19 cellular contexts compared by ENCODE assay signal in the genomic region with DNA sequence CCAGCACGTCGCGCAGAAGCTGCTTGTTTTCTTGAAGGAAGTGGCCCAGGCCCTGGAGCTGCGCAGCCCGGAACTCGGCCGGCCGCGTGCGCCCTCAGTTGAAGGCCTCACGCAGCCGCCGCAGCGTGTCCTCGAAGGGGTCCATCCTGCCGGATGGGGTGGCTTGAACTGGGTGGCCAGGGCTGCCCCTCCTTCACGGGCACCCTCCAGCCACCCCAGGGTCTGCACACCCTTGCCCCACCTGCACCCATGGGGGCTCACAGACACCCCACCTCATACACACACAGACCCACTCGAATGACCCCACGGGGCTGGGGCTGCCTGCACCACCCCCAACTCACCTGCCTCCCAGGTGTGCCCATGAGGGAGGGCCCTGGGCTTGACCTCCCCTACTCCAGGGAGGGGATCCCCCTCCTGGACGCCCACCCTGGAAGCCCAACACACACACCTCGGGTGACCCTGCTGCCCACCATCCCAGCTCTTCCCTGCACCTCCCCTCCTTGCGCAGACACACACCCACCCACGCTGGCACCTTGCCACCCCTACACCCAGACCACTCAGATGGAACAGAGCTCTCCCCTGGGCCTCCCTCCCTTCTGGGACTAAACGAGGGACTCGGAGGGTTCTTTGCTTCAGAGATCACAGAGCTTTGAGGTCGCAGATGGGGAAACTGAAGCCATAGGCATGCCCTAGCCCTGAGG. TPM values are rescaled to one million over a fixed set of nuclear protein-coding genes. Genes with fewer than 3 reads are reported as not detected.
DNase-seq lines count a peak whose midpoint lies in the region; ATAC-seq lines count a peak whose summit lies in the region.
"Had no signal": no experiment of that assay in that cellular context is flagged by ENCODE, and none has a peak within 500 bp of the region (broad histone marks: within the 10 kb centered on the region; RNA-seq: fewer than 3 reads in every experiment).

No MANE protein-coding gene starts in this region.

- H3K27ac Mint-ChIP-seq in stimulated activated effector memory CD8-positive, alpha-beta T cell treated with anti-CD3 and anti-CD28 coated beads, Interleukin-12 subunit alpha, Interleukin-12 subunit beta, amount 100 ng/mL, for 72 hours = no peak overlapping the region
- H3K27ac Mint-ChIP-seq: immature natural killer cell; naive thymus-derived CD8-positive, alpha-beta T cell had no signal

- ATAC-seq in stimulated activated effector memory CD8-positive, alpha-beta T cell treated with anti-CD3 and anti-CD28 coated beads, Interleukin-12 subunit alpha, Interleukin-12 subunit beta, amount 100 ng/mL, for 72 hours = peak; percentile 9
- ATAC-seq in GM21529 (IDR thresholded peaks at IDR 0.05; ENCODE audit: unreplicated experiment) = no peak
- ATAC-seq: naive thymus-derived CD8-positive, alpha-beta T cell had no signal

- H3K9me3 Mint-ChIP-seq in stimulated activated effector memory CD8-positive, alpha-beta T cell treated with anti-CD3 and anti-CD28 coated beads, Interleukin-12 subunit alpha, Interleukin-12 subunit beta, amount 100 ng/mL, for 72 hours = no peaks in the 10 kb centered on the region
- H3K9me3 Mint-ChIP-seq: immature natural killer cell; naive thymus-derived CD8-positive, alpha-beta T cell had no signal

- H3K4me1 Mint-ChIP-seq in stimulated activated effector memory CD8-positive, alpha-beta T cell treated with anti-CD3 and anti-CD28 coated beads, Interleukin-12 subunit alpha, Interleukin-12 subunit beta, amount 100 ng/mL, for 72 hours = no peaks in the 10 kb centered on the region
- H3K4me1 Mint-ChIP-seq: immature natural killer cell had no signal

- H3K36me3 Mint-ChIP-seq in stimulated activated effector memory CD8-positive, alpha-beta T cell treated with anti-CD3 and anti-CD28 coated beads, Interleukin-12 subunit alpha, Interleukin-12 subunit beta, amount 100 ng/mL, for 72 hours = no peaks in the 10 kb centered on the region
- H3K36me3 Mint-ChIP-seq: immature natural killer cell; naive thymus-derived CD8-positive, alpha-beta T cell had no signal

- H3K4me3 Mint-ChIP-seq in stimulated activated effector memory CD8-positive, alpha-beta T cell treated with anti-CD3 and anti-CD28 coated beads, Interleukin-12 subunit alpha, Interleukin-12 subunit beta, amount 100 ng/mL, for 72 hours = no peak overlapping the region
- H3K4me3 Mint-ChIP-seq: immature natural killer cell; naive thymus-derived CD8-positive, alpha-beta T cell had no signal

- DNase-seq in DMS53 (lab: John Stamatoyannopoulos, UW) = peak; percentile 34
- no peak for DNase-seq in DMS53 treated with DMSO at 0.1 percent for 48 hours (lab: John Stamatoyannopoulos, UW; ENCODE audit: unreplicated experiment)
- DNase-seq in Jurkat, Clone E6-1 (ENCODE audit: low read depth, low spot score) = peak; percentile 82
- DNase-seq in ecto neural progenitor cell (ENCODE audit: low spot score) = peak; percentile 46
- DNase-seq in stimulated activated effector memory CD8-positive, alpha-beta T cell treated with anti-CD3 and anti-CD28 coated beads, Interleukin-12 subunit alpha, Interleukin-12 subunit beta, amount 100 ng/mL, for 72 hours (ENCODE audit: low spot score in 2 of 2) = no peak
- no peak for DNase-seq in stimulated activated CD4-positive, alpha-beta T cell treated with anti-CD3 and anti-CD28 coated beads, Interleukin-2, amount 100 ng/mL, for 48 hours
- DNase-seq in activated CD4-positive, CD25-positive, alpha-beta regulatory T cell (lab: John Stamatoyannopoulos, UW) = no peak
- DNase-seq: activated naive CD4-positive, alpha-beta T cell treated with Interleukin-2 at 50 U/mL for 16 hours; activated T-cell treated with anti-CD3 and anti-CD28 coated beads, Interleukin-2, amount 50 U/mL, for 1 hour; effector memory CD4-positive, alpha-beta T cell; immature natural killer cell; mammary epithelial cell; naive thymus-derived CD8-positive, alpha-beta T cell; NCI-H1417; stimulated activated CD4-positive, alpha-beta T cell treated with anti-CD3 and anti-CD28 coated beads, Interleukin-4, amount 100 ng/mL, for 1 hour had no signal

- H3K4me3 ChIP-seq in Jurkat, Clone E6-1 (ENCODE audit: low read length) = no peak overlapping the region
- H3K4me3 ChIP-seq: ascending aorta, SK-N-MC, suprapubic skin had no signal

RNA-seq across cellular contexts. Expression of a gene that starts 6.8 kb away (rescaled TPM):
- 2.3 TPM for polyA plus RNA-seq in Jurkat, Clone E6-1 (2012; ENCODE audit: insufficient read depth, insufficient read length)
- polyA plus RNA-seq: immature natural killer cell; naive thymus-derived CD8-positive, alpha-beta T cell had no signal

RNA-seq across cellular contexts. Expression of a gene that starts 17.1 kb away (rescaled TPM):
- polyA plus RNA-seq in Jurkat, Clone E6-1 (2012; ENCODE audit: insufficient read depth, insufficient read length) = 12.4 TPM

RNA-seq across cellular contexts. Expression of a gene that starts 28.1 kb away (rescaled TPM):
- polyA plus RNA-seq in Jurkat, Clone E6-1 (2012; ENCODE audit: insufficient read depth, insufficient read length) = not detected
- polyA plus RNA-seq: immature natural killer cell; mammary epithelial cell; naive thymus-derived CD8-positive, alpha-beta T cell had no signal

RNA-seq across cellular contexts. Expression of a gene that starts 37.9 kb away (rescaled TPM):
- polyA plus RNA-seq in Jurkat, Clone E6-1 (2012; ENCODE audit: insufficient read depth, insufficient read length) = 119 TPM

Comparison
In these comparisons a context has a peak if more than half of its experiments do, and no peak if none do; other contexts are left out.
1. DNase-seq: peak in DMS53 (single experiment), Jurkat, Clone E6-1 (single experiment) and ecto neural progenitor cell (single experiment); none in DMS53 treated with DMSO at 0.1 percent for 48 hours (single experiment), stimulated activated effector memory CD8-positive, alpha-beta T cell treated with anti-CD3 and anti-CD28 coated beads, Interleukin-12 subunit alpha, Interleukin-12 subunit beta, amount 100 ng/mL, for 72 hours (0 of 2), stimulated activated CD4-positive, alpha-beta T cell treated with anti-CD3 and anti-CD28 coated beads, Interleukin-2, amount 100 ng/mL, for 48 hours (0 of 2) and activated CD4-positive, CD25-positive, alpha-beta regulatory T cell (0 of 4).